Comparison of ENCODE assay signal across 12 cellular contexts in genomic region chr19:13094771-13095392, GRCh38. TPM values are rescaled to one million over a fixed set of nuclear protein-coding genes. Genes with fewer than 3 reads are reported as not detected.
DNase-seq lines count a peak whose midpoint lies in the region; ATAC-seq and TF ChIP-seq lines count a peak whose summit lies in the region.
"Had no signal": no experiment of that assay in that cellular context is flagged by ENCODE, and none has a peak within 500 bp of the region (broad histone marks: within the 10 kb centered on the region; RNA-seq: fewer than 3 reads in every experiment).

No MANE protein-coding gene starts in this region.

- no peak overlapping the region for H2BK5ac ChIP-seq in trophoblast cell (ENCODE audit: low read depth, low read length, poor library complexity)

- H3K9me3 ChIP-seq in right cardiac atrium (ENCODE audit: control insufficient read depth, low read length), result no peaks in the 10 kb centered on the region
- H3K9me3 ChIP-seq in trophoblast cell (ENCODE audit: insufficient read depth, low read depth, low read length), result peaks cover 6% of the 10 kb centered on the region
- H3K9me3 ChIP-seq: MG63 had no signal

- peak; percentile 34 for DNase-seq in activated CD8-positive, alpha-beta T cell treated with anti-CD3 and anti-CD28 coated beads for 36 hours
- no peak for DNase-seq in activated CD8-positive, alpha-beta T cell treated with anti-CD3 and anti-CD28 coated beads, Interleukin-2, amount 10 ng/mL, durations not matched to agents 7 days and 5 days
- DNase-seq in NCI-H82 treated with DMSO at 0.1 percent for 48 hours (lab: John Stamatoyannopoulos, UW; ENCODE audit: unreplicated experiment) (peak; percentile 26), right cardiac atrium (peak; percentile 59 to 82 (median 80)), superior temporal gyrus (ENCODE audit: extremely low spot score) (peak; percentile 7), HuH-7.5 (ENCODE audit: low spot score) (no peak), trophoblast cell (no peak), LoVo (ENCODE audit: low spot score) (no peak)
- DNase-seq: MG63 had no signal

- no peak for TF ChIP-seq CTCF in activated CD8-positive, alpha-beta T cell treated with anti-CD3 and anti-CD28 coated beads for 36 hours (IDR thresholded peaks at IDR 0.05)

- peaks cover 30% of the 10 kb centered on the region for H3K27me3 Mint-ChIP-seq in activated CD8-positive, alpha-beta T cell treated with anti-CD3 and anti-CD28 coated beads for 36 hours
- H3K27me3 Mint-ChIP-seq in activated CD8-positive, alpha-beta T cell treated with anti-CD3 and anti-CD28 coated beads, Interleukin-2, amount 10 ng/mL, durations not matched to agents 7 days and 5 days (ENCODE audit: low read depth), result peaks cover 36% of the 10 kb centered on the region

- H3K27ac Mint-ChIP-seq in activated CD8-positive, alpha-beta T cell treated with anti-CD3 and anti-CD28 coated beads for 36 hours, result no peak overlapping the region
- no peak overlapping the region for H3K27ac Mint-ChIP-seq in activated CD8-positive, alpha-beta T cell treated with anti-CD3 and anti-CD28 coated beads, Interleukin-2, amount 10 ng/mL, durations not matched to agents 7 days and 5 days

- POLR2A ChIA-PET in activated CD8-positive, alpha-beta T cell treated with anti-CD3 and anti-CD28 coated beads for 36 hours (lab: Charles Lee), result interaction anchor here (0.9 to 1.7 kb wide), 4 partner anchors 54 to 129 kb away, joined by 3 to 5 read pairs (median 4); no protein-coding TSS in a partner anchor
- POLR2A ChIA-PET in activated CD8-positive, alpha-beta T cell treated with anti-CD3 and anti-CD28 coated beads, Interleukin-2, amount 10 ng/mL, durations not matched to agents 7 days and 5 days (lab: Charles Lee), result interaction anchor here (0.6 to 1.5 kb wide), 5 partner anchors 9 to 129 kb away, joined by 3 to 5 read pairs (median 3); no protein-coding TSS in a partner anchor

- H3K27ac ChIP-seq in right cardiac atrium (ENCODE audit: low read length) (peak overlapping the region; percentile 46), trophoblast cell (ENCODE audit: low read depth, low read length) (no peak overlapping the region)

- no peak overlapping the region for H3K23ac ChIP-seq in trophoblast cell (ENCODE audit: low read length)

- H2BK120ac ChIP-seq in trophoblast cell (ENCODE audit: insufficient read depth, low read length, poor library complexity), result no peak overlapping the region

- no peak for ATAC-seq in activated CD8-positive, alpha-beta T cell treated with anti-CD3 and anti-CD28 coated beads for 36 hours
- ATAC-seq in activated CD8-positive, alpha-beta T cell treated with anti-CD3 and anti-CD28 coated beads, Interleukin-2, amount 10 ng/mL, durations not matched to agents 7 days and 5 days, result no peak
- ATAC-seq in right cardiac atrium, result no peak
- ATAC-seq: naive thymus-derived CD8-positive, alpha-beta T cell had no signal

- no peaks in the 10 kb centered on the region for H3K9me3 Mint-ChIP-seq in activated CD8-positive, alpha-beta T cell treated with anti-CD3 and anti-CD28 coated beads for 36 hours
- H3K9me3 Mint-ChIP-seq in activated CD8-positive, alpha-beta T cell treated with anti-CD3 and anti-CD28 coated beads, Interleukin-2, amount 10 ng/mL, durations not matched to agents 7 days and 5 days (ENCODE audit: insufficient read depth), result no peaks in the 10 kb centered on the region
- H3K9me3 Mint-ChIP-seq: activated naive CD4-positive, alpha-beta T cell treated with anti-CD3 and anti-CD28 coated beads, Interleukin-2, amount 50 U/mL, for 24 hours had no signal

- H2BK12ac ChIP-seq in trophoblast cell (ENCODE audit: low read length), result no peak overlapping the region

- H3K4me1 ChIP-seq in right cardiac atrium (ENCODE audit: control insufficient read depth, insufficient read depth, low read length), result no peaks in the 10 kb centered on the region
- peaks cover 5 to 8% of the 10 kb centered on the region in 2 experiments for H3K4me1 ChIP-seq in trophoblast cell (ENCODE audit: control insufficient read depth in 1 of 2, insufficient read depth in 2 of 2, low read length in 2 of 2)

- H4K12ac ChIP-seq in trophoblast cell (ENCODE audit: low read depth, low read length), result no peak overlapping the region

- H3K27me3 ChIP-seq in right cardiac atrium (ENCODE audit: control insufficient read depth, insufficient read depth) (no peaks in the 10 kb centered on the region), trophoblast cell (ENCODE audit: insufficient read depth, low read length) (peaks cover 62% of the 10 kb centered on the region)
- H3K27me3 ChIP-seq: MG63 had no signal

- no peak overlapping the region for H3K4me2 ChIP-seq in trophoblast cell (ENCODE audit: low read length)

- no peaks in the 10 kb centered on the region for H3K36me3 Mint-ChIP-seq in activated CD8-positive, alpha-beta T cell treated with anti-CD3 and anti-CD28 coated beads for 36 hours (ENCODE audit: low read depth)
- H3K36me3 Mint-ChIP-seq in activated CD8-positive, alpha-beta T cell treated with anti-CD3 and anti-CD28 coated beads, Interleukin-2, amount 10 ng/mL, durations not matched to agents 7 days and 5 days (ENCODE audit: low read depth), result peaks cover 2% of the 10 kb centered on the region
- H3K36me3 Mint-ChIP-seq: activated naive CD4-positive, alpha-beta T cell treated with anti-CD3 and anti-CD28 coated beads, Interleukin-2, amount 50 U/mL, for 24 hours; CD8-positive, alpha-beta memory T cell; naive thymus-derived CD8-positive, alpha-beta T cell had no signal

- H2AFZ ChIP-seq in trophoblast cell (ENCODE audit: insufficient read depth, low read length, poor library complexity), result no peak overlapping the region

- H4K91ac ChIP-seq in trophoblast cell (ENCODE audit: low read depth, low read length), result no peak overlapping the region

- 42% methylated on average over 16 of the region's 16 CpGs for WGBS in right cardiac atrium
- WGBS in trophoblast cell (ENCODE audit: extremely low coverage, insufficient coverage, insufficient read length), result no CpG with 5 or more reads among the region's 16 CpGs

- H3K4me3 Mint-ChIP-seq in activated CD8-positive, alpha-beta T cell treated with anti-CD3 and anti-CD28 coated beads for 36 hours, result no peak overlapping the region
- H3K4me3 Mint-ChIP-seq in activated CD8-positive, alpha-beta T cell treated with anti-CD3 and anti-CD28 coated beads, Interleukin-2, amount 10 ng/mL, durations not matched to agents 7 days and 5 days, result no peak overlapping the region
- H3K4me3 Mint-ChIP-seq: activated naive CD4-positive, alpha-beta T cell treated with anti-CD3 and anti-CD28 coated beads, Interleukin-2, amount 50 U/mL, for 24 hours had no signal

- H3K79me2 ChIP-seq in trophoblast cell (ENCODE audit: control insufficient read depth, insufficient read depth, low read length, poor library complexity), result no peaks in the 10 kb centered on the region

- no peak overlapping the region for H3K9ac ChIP-seq in trophoblast cell (ENCODE audit: low read length)

- no peak overlapping the region for H2AK5ac ChIP-seq in trophoblast cell (ENCODE audit: low read length)

- CTCF ChIA-PET in activated CD8-positive, alpha-beta T cell treated with anti-CD3 and anti-CD28 coated beads for 36 hours (lab: Charles Lee), result interaction anchor here (0.8 to 7.4 kb wide), 21 partner anchors 10 to 231 kb away, joined by 3 to 116 read pairs (median 9); no protein-coding TSS in a partner anchor
- CTCF ChIA-PET in activated CD8-positive, alpha-beta T cell treated with anti-CD3 and anti-CD28 coated beads, Interleukin-2, amount 10 ng/mL, durations not matched to agents 7 days and 5 days (lab: Charles Lee), result interaction anchor here (1.0 to 8.4 kb wide), 15 partner anchors 9 to 157 kb away, joined by 3 to 131 read pairs (median 6); partner anchors contain the start of gene CALR

- no peak overlapping the region for H3K4ac ChIP-seq in trophoblast cell (ENCODE audit: low read depth, low read length)

- peaks cover 33% of the 10 kb centered on the region for H3K4me1 Mint-ChIP-seq in activated CD8-positive, alpha-beta T cell treated with anti-CD3 and anti-CD28 coated beads for 36 hours (ENCODE audit: low read depth)
- H3K4me1 Mint-ChIP-seq in activated CD8-positive, alpha-beta T cell treated with anti-CD3 and anti-CD28 coated beads, Interleukin-2, amount 10 ng/mL, durations not matched to agents 7 days and 5 days (ENCODE audit: low read depth), result peaks cover 37% of the 10 kb centered on the region

- H3K14ac ChIP-seq in trophoblast cell (ENCODE audit: low read length), result no peak overlapping the region

- no peak overlapping the region for H3K4me3 ChIP-seq in right cardiac atrium (ENCODE audit: low read length)
- H3K4me3 ChIP-seq in trophoblast cell (ENCODE audit: low read depth, low read length), result no peak overlapping the region
- H3K4me3 ChIP-seq: MG63 had no signal

- no peaks in the 10 kb centered on the region for H3K79me1 ChIP-seq in trophoblast cell (ENCODE audit: low read length)

- H3K18ac ChIP-seq in trophoblast cell (ENCODE audit: low read length), result no peak overlapping the region

- no peak overlapping the region for H4K8ac ChIP-seq in trophoblast cell (ENCODE audit: low read depth, low read length)

- H3K36me3 ChIP-seq in trophoblast cell (ENCODE audit: control insufficient read depth in 1 of 2, insufficient read depth in 2 of 2, low read length in 2 of 2), result no peaks in the 10 kb centered on the region

- intact Hi-C loops in activated CD8-positive, alpha-beta T cell treated with anti-CD3 and anti-CD28 coated beads for 36 hours (cut with micrococcal nuclease), result loop anchor here (2.0 kb wide), 1 partner anchor 112 kb away; no protein-coding TSS in a partner anchor
- intact Hi-C loops in right cardiac atrium (cut with DNase I), result loop anchor here in 3 of 4 donors (5.0 to 10.0 kb wide), 3 partner anchors 33 to 110 kb away; no protein-coding TSS in a partner anchor

RNA-seq across cellular contexts. Expression of gene LYL1, which starts 7.8 kb away (rescaled TPM):
- total RNA-seq in activated CD8-positive, alpha-beta T cell treated with anti-CD3 and anti-CD28 coated beads for 36 hours, result 1 to 10 TPM; 3.9 to 4.8 TPM
- total RNA-seq in activated CD8-positive, alpha-beta T cell treated with anti-CD3 and anti-CD28 coated beads, Interleukin-2, amount 10 ng/mL, durations not matched to agents 7 days and 5 days, result 1 to 10 TPM; 3.3 to 3.8 TPM
- total RNA-seq in right cardiac atrium, result 10 to 100 TPM in 2 of 4 donors, 1 to 10 TPM in 2; 8.0 to 11.9 (median 10.1) TPM
- 8.0 TPM for polyA plus RNA-seq in right cardiac atrium
- polyA plus RNA-seq in trophoblast cell (2013), result 0.10 and 0.16 TPM in 2 replicates

RNA-seq across cellular contexts. Expression of gene TRMT1, which starts 21.7 kb away (rescaled TPM):
- total RNA-seq in activated CD8-positive, alpha-beta T cell treated with anti-CD3 and anti-CD28 coated beads for 36 hours, result 10 to 100 TPM; 85.0 to 95.7 TPM
- total RNA-seq in activated CD8-positive, alpha-beta T cell treated with anti-CD3 and anti-CD28 coated beads, Interleukin-2, amount 10 ng/mL, durations not matched to agents 7 days and 5 days, result 10 to 100 TPM; 59.8 to 60.3 TPM
- 10 to 100 TPM; 14.8 to 22.2 (median 17.5) TPM for total RNA-seq in right cardiac atrium
- polyA plus RNA-seq in right cardiac atrium, result 19.9 TPM
- polyA plus RNA-seq in trophoblast cell (2013), result 26.6 and 28.8 TPM in 2 replicates

RNA-seq across cellular contexts. Expression of gene NACC1, which starts 23.2 kb away (rescaled TPM):
- total RNA-seq in activated CD8-positive, alpha-beta T cell treated with anti-CD3 and anti-CD28 coated beads for 36 hours, result 10 to 100 TPM; 73.8 to 87.5 TPM
- 10 to 100 TPM; 74.6 to 84.8 TPM for total RNA-seq in activated CD8-positive, alpha-beta T cell treated with anti-CD3 and anti-CD28 coated beads, Interleukin-2, amount 10 ng/mL, durations not matched to agents 7 days and 5 days
- 10 to 100 TPM; 27.6 to 44.2 (median 40.2) TPM for total RNA-seq in right cardiac atrium
- 40.2 TPM for polyA plus RNA-seq in right cardiac atrium
- polyA plus RNA-seq in trophoblast cell (2013), result 149 and 154 TPM in 2 replicates

RNA-seq across cellular contexts. Expression of gene STX10, which starts 55.3 kb away (rescaled TPM):
- 10 to 100 TPM; 66.8 to 72.4 TPM for total RNA-seq in activated CD8-positive, alpha-beta T cell treated with anti-CD3 and anti-CD28 coated beads for 36 hours
- 10 to 100 TPM; 68.4 to 69.2 TPM for total RNA-seq in activated CD8-positive, alpha-beta T cell treated with anti-CD3 and anti-CD28 coated beads, Interleukin-2, amount 10 ng/mL, durations not matched to agents 7 days and 5 days
- total RNA-seq in right cardiac atrium, result 10 to 100 TPM; 30.8 to 39.8 (median 37.2) TPM
- 47.7 TPM for polyA plus RNA-seq in right cardiac atrium
- polyA plus RNA-seq in trophoblast cell (2013), result 45.9 and 47.7 TPM in 2 replicates

RNA-seq across cellular contexts. Expression of gene IER2, which starts 55.3 kb away (rescaled TPM):
- total RNA-seq in activated CD8-positive, alpha-beta T cell treated with anti-CD3 and anti-CD28 coated beads for 36 hours, result 100 to 1,000 TPM; 120 to 122 TPM
- 100 to 1,000 TPM; 203 to 210 TPM for total RNA-seq in activated CD8-positive, alpha-beta T cell treated with anti-CD3 and anti-CD28 coated beads, Interleukin-2, amount 10 ng/mL, durations not matched to agents 7 days and 5 days
- total RNA-seq in right cardiac atrium, result 10 to 100 TPM; 22.2 to 53.5 (median 29.2) TPM
- 62.9 TPM for polyA plus RNA-seq in right cardiac atrium
- 139 and 150 TPM in 2 replicates for polyA plus RNA-seq in trophoblast cell (2013)

Comparison
In these comparisons a context has a peak if more than half of its experiments do, and no peak if none do; other contexts are left out.
1. DNase-seq: peak in activated CD8-positive, alpha-beta T cell treated with anti-CD3 and anti-CD28 coated beads for 36 hours (single experiment), NCI-H82 treated with DMSO at 0.1 percent for 48 hours (single experiment), right cardiac atrium (3 of 3) and superior temporal gyrus (single experiment); none in activated CD8-positive, alpha-beta T cell treated with anti-CD3 and anti-CD28 coated beads, Interleukin-2, amount 10 ng/mL, durations not matched to agents 7 days and 5 days (single experiment), HuH-7.5 (single experiment), trophoblast cell (0 of 2) and LoVo (single experiment).